ENCODE assay signal across 14 cellular contexts in genomic region chr7:130393095-130393494, GRCh38. TPM values are rescaled to one million over a fixed set of nuclear protein-coding genes. Genes with fewer than 3 reads are reported as not detected.
DNase-seq lines count a peak whose midpoint lies in the region; ATAC-seq and TF ChIP-seq lines count a peak whose summit lies in the region.
"Had no signal": no experiment of that assay in that cellular context is flagged by ENCODE, and none has a peak within 500 bp of the region (broad histone marks: within the 10 kb centered on the region; RNA-seq: fewer than 3 reads in every experiment).

No MANE protein-coding gene starts in this region.

- no TSS peak for BruUV-seq in PC-3 (replicated peaks; lab: Mats Ljungman, UMichigan)

- peak; percentile 64 for DNase-seq in GM03348 (ENCODE audit: low spot score)
- DNase-seq in adipocyte (ENCODE audit: low read depth) = peak; percentile 10
- no peak for DNase-seq in heart right ventricle
- no peak for DNase-seq in COR-L47 (lab: John Stamatoyannopoulos, UW)
- no peak for DNase-seq in PC-3
- DNase-seq: dermis blood vessel endothelial cell; NCI-H2171; stimulated activated CD4-positive, alpha-beta T cell treated with anti-CD3 and anti-CD28 coated beads, Interleukin-4, amount 100 ng/mL, for 24 hours; WERI-Rb-1 had no signal

- no peaks in the 10 kb centered on the region for H3K9me2 ChIP-seq in PC-3 (replicated peaks; ENCODE audit: low read length)

- no peaks in the 10 kb centered on the region for H3K36me3 ChIP-seq in adipocyte (ENCODE audit: control insufficient read depth, insufficient read depth, low read length, severe bottlenecking)
- peaks cover 0 to 12% (median 0%) of the 10 kb centered on the region in 9 donors for H3K36me3 ChIP-seq in heart right ventricle
- no peaks in the 10 kb centered on the region for H3K36me3 ChIP-seq in rectal smooth muscle tissue (ENCODE audit: control insufficient read depth, insufficient read depth, low read length)
- H3K36me3 ChIP-seq in PC-3 (ENCODE audit: low read depth, low read length) = no peaks in the 10 kb centered on the region

- H3K79me2 ChIP-seq in PC-3 (ENCODE audit: low read length) = no peaks in the 10 kb centered on the region

- H3K4me3 ChIP-seq in adipocyte (ENCODE audit: low read length) (peak overlapping the region; percentile 38), heart right ventricle (no peak overlapping the region), rectal smooth muscle tissue (ENCODE audit: low read length) (no peak overlapping the region), PC-3 (ENCODE audit: low read length) (no peak overlapping the region)

- ATAC-seq in heart right ventricle (peak in 7 of 8 donors; percentile 27 to 81 (median 51)), GM19455 (IDR thresholded peaks at IDR 0.05; ENCODE audit: unreplicated experiment) (no peak), PC-3 (no peak), GM19397 (IDR thresholded peaks at IDR 0.05; ENCODE audit: unreplicated experiment) (no peak)

- H3K4me1 ChIP-seq in adipocyte (ENCODE audit: control insufficient read depth, insufficient read depth, low read length) (peaks cover 70% of the 10 kb centered on the region), heart right ventricle (peaks cover 0 to 25% (median 6%) of the 10 kb centered on the region in 9 donors), rectal smooth muscle tissue (ENCODE audit: control insufficient read depth, insufficient read depth, low read length) (peaks cover 14% of the 10 kb centered on the region), PC-3 (ENCODE audit: insufficient read depth, low read length) (no peaks in the 10 kb centered on the region)

- no peak overlapping the region for H2AFZ ChIP-seq in PC-3 (ENCODE audit: low read length)

- CTCF ChIA-PET in PC-3 (lab: Charles Lee) = no interaction called here

- no peak overlapping the region for H3K4me2 ChIP-seq in PC-3 (ENCODE audit: low read length)

- POLR2A ChIA-PET in PC-3 (lab: Charles Lee; ENCODE audit: unreplicated experiment) = no interaction called here

- H3K27ac ChIP-seq in heart right ventricle (peak overlapping the region in 4 of 10 donors; percentile 6 to 64 (median 44)), rectal smooth muscle tissue (ENCODE audit: low read depth, low read length) (peak overlapping the region; percentile 38), PC-3 (ENCODE audit: low read length) (no peak overlapping the region)
- H3K27ac ChIP-seq: WERI-Rb-1 had no signal

- H3K9me3 ChIP-seq in adipocyte (ENCODE audit: control insufficient read depth, low read length) (no peaks in the 10 kb centered on the region), heart right ventricle (peaks cover 0 to 7% (median 0%) of the 10 kb centered on the region in 11 donors), PC-3 (ENCODE audit: low read length) (no peaks in the 10 kb centered on the region)

- H4K20me1 ChIP-seq in PC-3 (ENCODE audit: low read length) = no peaks in the 10 kb centered on the region

- H3K9ac ChIP-seq in adipocyte (ENCODE audit: low read length) = peak overlapping the region; percentile 73
- H3K9ac ChIP-seq in rectal smooth muscle tissue (ENCODE audit: low read length) = no peak overlapping the region
- H3K9ac ChIP-seq in PC-3 (ENCODE audit: low read length) = no peak overlapping the region

- 55 to 57% methylated on average over 5 of the region's 5 CpGs for WGBS in heart right ventricle, 2 donors

- H3F3A ChIP-seq in PC-3 (ENCODE audit: low read length, unreplicated experiment) = no peaks in the 10 kb centered on the region

- TF ChIP-seq CTCF in heart right ventricle (IDR thresholded peaks at IDR 0.05) (no peak), PC-3 (conservative IDR thresholded peaks at IDR 0.05; ENCODE audit: low read depth, low read length) (no peak)

- intact Hi-C loops in heart right ventricle (cut with DNase I) (no loop called here), PC-3 (cut with micrococcal nuclease) (no loop called here)

- H3K27me3 ChIP-seq in adipocyte (replicated peaks; ENCODE audit: control insufficient read depth, insufficient read depth, low read length) (no peaks in the 10 kb centered on the region), heart right ventricle (no peaks in the 10 kb centered on the region), rectal smooth muscle tissue (ENCODE audit: control insufficient read depth, insufficient read depth, low read length) (no peaks in the 10 kb centered on the region), PC-3 (ENCODE audit: low read length) (no peaks in the 10 kb centered on the region)

RNA-seq across cellular contexts. Expression of gene CPA1, which starts 12.8 kb away (rescaled TPM):
- 1 to 10 TPM in 7 of 10 donors, not detected in 3; 2.3 to 3.8 (median 2.8) TPM for total RNA-seq in heart right ventricle
- under 1 TPM in 1 of 2 donors, not detected in 1; 0.35 TPM for polyA plus RNA-seq in heart right ventricle
- not detected in 2 replicates for total RNA-seq in PC-3 (2014; rRNA removed)
- total RNA-seq: dermis blood vessel endothelial cell, neural crest cell had no signal

RNA-seq across cellular contexts. Expression of gene CEP41, which starts 47.7 kb away (rescaled TPM):
- total RNA-seq in heart right ventricle (1 to 10 TPM; 3.1 to 6.3 (median 4.7) TPM), PC-3 (2014; rRNA removed) (10.4 and 10.7 TPM in 2 replicates)
- 1 to 10 TPM; 2.2 to 5.4 TPM for polyA plus RNA-seq in heart right ventricle

RNA-seq across cellular contexts. Expression of gene CPA5, which starts 48.5 kb away (rescaled TPM):
- total RNA-seq in heart right ventricle (not detected), PC-3 (2014; rRNA removed) (1.3 TPM in 1 of 2 replicates, not detected in the other)
- under 1 TPM in 1 of 2 donors, not detected in 1; 0.06 TPM for polyA plus RNA-seq in heart right ventricle
- total RNA-seq: dermis blood vessel endothelial cell, neural crest cell, subcutaneous adipose tissue had no signal

Comparison
In these comparisons a context has a peak if more than half of its experiments do, and no peak if none do; other contexts are left out.
1. DNase-seq: peak in GM03348 (single experiment) and adipocyte (single experiment); none in heart right ventricle (0 of 2), COR-L47 (single experiment) and PC-3 (single experiment).
2. ATAC-seq: peak in heart right ventricle (7 of 8); none in GM19455 (single experiment), PC-3 (single experiment) and GM19397 (single experiment).